ENCODE assay signal across 25 cellular contexts in the genomic region with DNA sequence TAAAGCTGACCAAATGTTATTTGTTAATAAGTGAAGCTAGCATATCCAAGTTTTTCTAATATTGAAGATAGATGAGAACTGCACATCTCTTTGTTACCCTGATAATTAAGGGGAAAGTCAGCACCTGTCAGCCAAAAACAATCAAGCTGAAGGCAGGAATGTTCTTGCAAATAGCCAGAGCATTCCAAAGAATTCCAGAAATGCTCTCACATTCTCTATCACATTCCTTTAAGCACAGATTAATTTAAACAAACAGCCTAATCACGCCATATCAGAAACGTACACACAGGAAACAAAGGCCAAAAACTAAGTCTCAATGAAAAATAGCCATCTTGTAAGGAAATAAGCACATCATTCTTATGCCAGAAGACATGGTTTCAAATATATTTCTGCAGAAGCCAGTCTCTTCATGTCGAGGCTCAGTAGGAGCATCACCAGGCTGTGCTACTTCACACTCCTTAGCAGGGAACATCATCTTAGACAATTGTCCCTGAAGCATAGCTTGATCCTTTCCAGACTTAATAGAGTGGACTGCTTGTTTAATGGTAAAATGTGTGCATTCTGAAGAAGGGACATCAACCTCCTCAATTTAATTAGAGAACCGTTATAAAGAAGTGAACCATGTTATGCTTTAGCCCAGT.
A peak's percentile ranks its signal among the peaks of the same experiment; 100 is the strongest.
DNase-seq lines count a peak whose midpoint lies in the region; FAIRE-seq lines count a peak whose summit lies in the region.
"Had no signal": no experiment of that assay in that cellular context is flagged by ENCODE, and none has a peak within 500 bp of the region (broad histone marks: within the 10 kb centered on the region; RNA-seq: fewer than 3 reads in every experiment).

No MANE protein-coding gene starts in this region.

- DNase-seq in HTR-8/SVneo (ENCODE audit: insufficient read length, low spot score) (peak; percentile 5), astrocyte of the hippocampus (ENCODE audit: low read depth, low spot score) (peak; percentile 47), kidney glomerular epithelial cell (lab: John Stamatoyannopoulos, UW) (peak; percentile 64), ureter (ENCODE audit: low spot score) (no peak), SKM-1 (lab: John Stamatoyannopoulos, UW; ENCODE audit: unreplicated experiment) (no peak), KBM-7 (no peak)
- DNase-seq: activated CD4-positive, alpha-beta T cell treated with anti-CD3 and anti-CD28 coated beads for 4 hours; activated CD8-positive, alpha-beta memory T cell treated with anti-CD3 and anti-CD28 coated beads, Interleukin-2, amount 10 ng/mL, durations not matched to agents 7 days and 5 days; activated naive CD8-positive, alpha-beta T cell treated with anti-CD3 and anti-CD28 coated beads for 36 hours; COR-L47; dorsolateral prefrontal cortex; gastrocnemius medialis; mesenchymal stem cell; MG63; natural killer cell; NCI-H1436 treated with DMSO at 0.1 percent for 48 hours; NCI-H2171 treated with DMSO at 0.1 percent for 48 hours; stimulated activated CD4-positive, alpha-beta T cell treated with anti-CD3 and anti-CD28 coated beads, Interleukin-4, amount 100 ng/mL, for 1 hour; stimulated activated naive CD8-positive, alpha-beta T cell treated with anti-CD3 and anti-CD28 coated beads, Interleukin-15, amount 100 ng/mL, for 72 hours; T-cell had no signal

- FAIRE-seq in HTR-8/SVneo (lab: Jason Lieb, UNC) = no peak
- FAIRE-seq: GM18507 had no signal

- H3K4me3 ChIP-seq in skeletal muscle satellite cell (ENCODE audit: low read length) = no peak overlapping the region
- H3K4me3 ChIP-seq: breast epithelium, dorsolateral prefrontal cortex, gastrocnemius medialis, MG63, smooth muscle cell, tibial nerve had no signal

- H3K27me3 ChIP-seq in skeletal muscle satellite cell (ENCODE audit: control insufficient read depth, insufficient read depth, low read length) = no peaks in the 10 kb centered on the region
- H3K27me3 ChIP-seq: breast epithelium, dorsolateral prefrontal cortex, gastrocnemius medialis, MG63, tibial nerve had no signal

- in situ Hi-C loops in KBM-7 (cut with MboI; ENCODE audit: low pct_unique_long_range_greater_than_20kb, low sequenced_read_pairs) = no loop called here

- no peak overlapping the region for H3K4me2 ChIP-seq in skeletal muscle satellite cell (ENCODE audit: low read length)
- H3K4me2 ChIP-seq: smooth muscle cell had no signal

- peaks cover 32% of the 10 kb centered on the region for H3K4me1 ChIP-seq in skeletal muscle satellite cell (ENCODE audit: control insufficient read depth, insufficient read depth, low read length)
- H3K4me1 ChIP-seq: breast epithelium, gastrocnemius medialis had no signal

- peak overlapping the region; percentile 18 for H3K9ac ChIP-seq in skeletal muscle satellite cell (ENCODE audit: low read depth, low read length)

- no peaks in the 10 kb centered on the region for H3K9me3 ChIP-seq in skeletal muscle satellite cell (replicated peaks; ENCODE audit: low read length)
- H3K9me3 ChIP-seq: breast epithelium, gastrocnemius medialis, MG63, tibial nerve had no signal

- no peaks in the 10 kb centered on the region for H3K36me3 ChIP-seq in skeletal muscle satellite cell (ENCODE audit: insufficient read depth, low read length)
- H3K36me3 ChIP-seq: breast epithelium, gastrocnemius medialis, MG63, tibial nerve had no signal

Comparison
In these comparisons a context has a peak if more than half of its experiments do, and no peak if none do; other contexts are left out.
1. DNase-seq: peak in HTR-8/SVneo (single experiment), astrocyte of the hippocampus (single experiment) and kidney glomerular epithelial cell (single experiment); none in ureter (single experiment), SKM-1 (single experiment) and KBM-7 (single experiment).